ENCODE assay signal across 1 cellular context in genomic region chr2:102678442-102678841, GRCh38.
TF ChIP-seq lines count a peak whose summit lies in the region.

No MANE protein-coding gene starts in this region.

TF ChIP-seq in HepG2, 621 proteins besides CTCF, POLR2A, EP300 and RAD21:
- TF ChIP-seq ZSCAN21 (CRISPR knock-in tag; IDR thresholded peaks at IDR 0.05; ENCODE audit: borderline replicate concordance) (no peak), MAFK (conservative IDR thresholded peaks at IDR 0.05 in 1 of 2, IDR thresholded peaks at IDR 0.05 in 1 of 2; ENCODE audit: low read length in 2 of 2) (no peak), CREB1 (IDR thresholded peaks at IDR 0.05) (peak; percentile 80), CREB1 (CRISPR knock-in tag; IDR thresholded peaks at IDR 0.05) (no peak)
